ENCODE assay signal across 1 cellular context in the genomic region with DNA sequence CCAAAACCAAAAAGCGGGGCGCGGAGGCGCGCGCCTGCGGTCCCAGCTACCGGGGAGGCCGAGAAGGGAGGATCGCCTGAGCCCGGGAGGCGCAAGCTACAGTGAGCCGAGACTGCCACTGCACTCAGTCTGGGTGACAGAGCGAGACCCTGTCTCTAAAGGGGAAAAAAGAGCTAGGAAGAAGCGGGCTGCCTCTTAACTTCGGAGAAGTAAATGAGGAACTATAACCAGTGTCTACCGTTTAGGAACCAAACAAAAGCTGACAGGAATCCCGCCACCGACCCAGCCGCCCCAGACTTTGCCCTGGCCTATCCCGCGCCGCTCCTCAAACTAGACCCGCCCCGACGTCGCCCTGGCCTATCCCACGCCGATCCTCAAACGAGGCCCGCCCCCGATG.
TF ChIP-seq lines count a peak whose summit lies in the region.

No MANE protein-coding gene starts in this region.

TF ChIP-seq in GM23338, 12 proteins besides CTCF, POLR2A, EP300 and RAD21 (continued from another document):
- TF ChIP-seq, protein P1, sequence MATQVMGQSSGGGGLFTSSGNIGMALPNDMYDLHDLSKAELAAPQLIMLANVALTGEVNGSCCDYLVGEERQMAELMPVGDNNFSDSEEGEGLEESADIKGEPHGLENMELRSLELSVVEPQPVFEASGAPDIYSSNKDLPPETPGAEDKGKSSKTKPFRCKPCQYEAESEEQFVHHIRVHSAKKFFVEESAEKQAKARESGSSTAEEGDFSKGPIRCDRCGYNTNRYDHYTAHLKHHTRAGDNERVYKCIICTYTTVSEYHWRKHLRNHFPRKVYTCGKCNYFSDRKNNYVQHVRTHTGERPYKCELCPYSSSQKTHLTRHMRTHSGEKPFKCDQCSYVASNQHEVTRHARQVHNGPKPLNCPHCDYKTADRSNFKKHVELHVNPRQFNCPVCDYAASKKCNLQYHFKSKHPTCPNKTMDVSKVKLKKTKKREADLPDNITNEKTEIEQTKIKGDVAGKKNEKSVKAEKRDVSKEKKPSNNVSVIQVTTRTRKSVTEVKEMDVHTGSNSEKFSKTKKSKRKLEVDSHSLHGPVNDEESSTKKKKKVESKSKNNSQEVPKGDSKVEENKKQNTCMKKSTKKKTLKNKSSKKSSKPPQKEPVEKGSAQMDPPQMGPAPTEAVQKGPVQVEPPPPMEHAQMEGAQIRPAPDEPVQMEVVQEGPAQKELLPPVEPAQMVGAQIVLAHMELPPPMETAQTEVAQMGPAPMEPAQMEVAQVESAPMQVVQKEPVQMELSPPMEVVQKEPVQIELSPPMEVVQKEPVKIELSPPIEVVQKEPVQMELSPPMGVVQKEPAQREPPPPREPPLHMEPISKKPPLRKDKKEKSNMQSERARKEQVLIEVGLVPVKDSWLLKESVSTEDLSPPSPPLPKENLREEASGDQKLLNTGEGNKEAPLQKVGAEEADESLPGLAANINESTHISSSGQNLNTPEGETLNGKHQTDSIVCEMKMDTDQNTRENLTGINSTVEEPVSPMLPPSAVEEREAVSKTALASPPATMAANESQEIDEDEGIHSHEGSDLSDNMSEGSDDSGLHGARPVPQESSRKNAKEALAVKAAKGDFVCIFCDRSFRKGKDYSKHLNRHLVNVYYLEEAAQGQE (IDR thresholded peaks at IDR 0.05; ENCODE audit: unreplicated experiment), result no peak
- TF ChIP-seq, protein P2, sequence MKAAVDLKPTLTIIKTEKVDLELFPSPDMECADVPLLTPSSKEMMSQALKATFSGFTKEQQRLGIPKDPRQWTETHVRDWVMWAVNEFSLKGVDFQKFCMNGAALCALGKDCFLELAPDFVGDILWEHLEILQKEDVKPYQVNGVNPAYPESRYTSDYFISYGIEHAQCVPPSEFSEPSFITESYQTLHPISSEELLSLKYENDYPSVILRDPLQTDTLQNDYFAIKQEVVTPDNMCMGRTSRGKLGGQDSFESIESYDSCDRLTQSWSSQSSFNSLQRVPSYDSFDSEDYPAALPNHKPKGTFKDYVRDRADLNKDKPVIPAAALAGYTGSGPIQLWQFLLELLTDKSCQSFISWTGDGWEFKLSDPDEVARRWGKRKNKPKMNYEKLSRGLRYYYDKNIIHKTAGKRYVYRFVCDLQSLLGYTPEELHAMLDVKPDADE (IDR thresholded peaks at IDR 0.05), result no peak
- no peak for TF ChIP-seq EZH2phosphoT487 (IDR thresholded peaks at IDR 0.05; ENCODE audit: unreplicated experiment)
- no peak for TF ChIP-seq POLR2AphosphoS5 (IDR thresholded peaks at IDR 0.05; ENCODE audit: low read depth)
- TF ChIP-seq, protein P3, sequence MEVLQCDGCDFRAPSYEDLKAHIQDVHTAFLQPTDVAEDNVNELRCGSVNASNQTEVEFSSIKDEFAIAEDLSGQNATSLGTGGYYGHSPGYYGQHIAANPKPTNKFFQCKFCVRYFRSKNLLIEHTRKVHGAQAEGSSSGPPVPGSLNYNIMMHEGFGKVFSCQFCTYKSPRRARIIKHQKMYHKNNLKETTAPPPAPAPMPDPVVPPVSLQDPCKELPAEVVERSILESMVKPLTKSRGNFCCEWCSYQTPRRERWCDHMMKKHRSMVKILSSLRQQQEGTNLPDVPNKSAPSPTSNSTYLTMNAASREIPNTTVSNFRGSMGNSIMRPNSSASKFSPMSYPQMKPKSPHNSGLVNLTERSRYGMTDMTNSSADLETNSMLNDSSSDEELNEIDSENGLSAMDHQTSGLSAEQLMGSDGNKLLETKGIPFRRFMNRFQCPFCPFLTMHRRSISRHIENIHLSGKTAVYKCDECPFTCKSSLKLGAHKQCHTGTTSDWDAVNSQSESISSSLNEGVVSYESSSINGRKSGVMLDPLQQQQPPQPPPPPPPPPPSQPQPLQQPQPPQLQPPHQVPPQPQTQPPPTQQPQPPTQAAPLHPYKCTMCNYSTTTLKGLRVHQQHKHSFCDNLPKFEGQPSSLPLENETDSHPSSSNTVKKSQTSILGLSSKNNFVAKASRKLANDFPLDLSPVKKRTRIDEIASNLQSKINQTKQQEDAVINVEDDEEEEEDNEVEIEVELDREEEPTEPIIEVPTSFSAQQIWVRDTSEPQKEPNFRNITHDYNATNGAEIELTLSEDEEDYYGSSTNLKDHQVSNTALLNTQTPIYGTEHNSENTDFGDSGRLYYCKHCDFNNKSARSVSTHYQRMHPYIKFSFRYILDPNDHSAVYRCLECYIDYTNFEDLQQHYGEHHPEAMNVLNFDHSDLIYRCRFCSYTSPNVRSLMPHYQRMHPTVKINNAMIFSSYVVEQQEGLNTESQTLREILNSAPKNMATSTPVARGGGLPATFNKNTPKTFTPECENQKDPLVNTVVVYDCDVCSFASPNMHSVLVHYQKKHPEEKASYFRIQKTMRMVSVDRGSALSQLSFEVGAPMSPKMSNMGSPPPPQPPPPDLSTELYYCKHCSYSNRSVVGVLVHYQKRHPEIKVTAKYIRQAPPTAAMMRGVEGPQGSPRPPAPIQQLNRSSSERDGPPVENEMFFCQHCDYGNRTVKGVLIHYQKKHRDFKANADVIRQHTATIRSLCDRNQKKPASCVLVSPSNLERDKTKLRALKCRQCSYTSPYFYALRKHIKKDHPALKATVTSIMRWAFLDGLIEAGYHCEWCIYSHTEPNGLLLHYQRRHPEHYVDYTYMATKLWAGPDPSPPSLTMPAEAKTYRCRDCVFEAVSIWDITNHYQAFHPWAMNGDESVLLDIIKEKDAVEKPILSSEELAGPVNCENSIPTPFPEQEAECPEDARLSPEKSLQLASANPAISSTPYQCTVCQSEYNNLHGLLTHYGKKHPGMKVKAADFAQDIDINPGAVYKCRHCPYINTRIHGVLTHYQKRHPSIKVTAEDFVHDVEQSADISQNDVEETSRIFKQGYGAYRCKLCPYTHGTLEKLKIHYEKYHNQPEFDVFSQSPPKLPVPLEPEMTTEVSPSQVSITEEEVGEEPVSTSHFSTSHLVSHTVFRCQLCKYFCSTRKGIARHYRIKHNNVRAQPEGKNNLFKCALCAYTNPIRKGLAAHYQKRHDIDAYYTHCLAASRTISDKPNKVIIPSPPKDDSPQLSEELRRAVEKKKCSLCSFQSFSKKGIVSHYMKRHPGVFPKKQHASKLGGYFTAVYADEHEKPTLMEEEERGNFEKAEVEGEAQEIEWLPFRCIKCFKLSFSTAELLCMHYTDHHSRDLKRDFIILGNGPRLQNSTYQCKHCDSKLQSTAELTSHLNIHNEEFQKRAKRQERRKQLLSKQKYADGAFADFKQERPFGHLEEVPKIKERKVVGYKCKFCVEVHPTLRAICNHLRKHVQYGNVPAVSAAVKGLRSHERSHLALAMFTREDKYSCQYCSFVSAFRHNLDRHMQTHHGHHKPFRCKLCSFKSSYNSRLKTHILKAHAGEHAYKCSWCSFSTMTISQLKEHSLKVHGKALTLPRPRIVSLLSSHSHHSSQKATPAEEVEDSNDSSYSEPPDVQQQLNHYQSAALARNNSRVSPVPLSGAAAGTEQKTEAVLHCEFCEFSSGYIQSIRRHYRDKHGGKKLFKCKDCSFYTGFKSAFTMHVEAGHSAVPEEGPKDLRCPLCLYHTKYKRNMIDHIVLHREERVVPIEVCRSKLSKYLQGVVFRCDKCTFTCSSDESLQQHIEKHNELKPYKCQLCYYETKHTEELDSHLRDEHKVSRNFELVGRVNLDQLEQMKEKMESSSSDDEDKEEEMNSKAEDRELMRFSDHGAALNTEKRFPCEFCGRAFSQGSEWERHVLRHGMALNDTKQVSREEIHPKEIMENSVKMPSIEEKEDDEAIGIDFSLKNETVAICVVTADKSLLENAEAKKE (CRISPR knock-in tag; IDR thresholded peaks at IDR 0.05), result no peak
- TF ChIP-seq ZNF114 (CRISPR knock-in tag; IDR thresholded peaks at IDR 0.05), result no peak
- no peak for TF ChIP-seq JUNB (IDR thresholded peaks at IDR 0.05; ENCODE audit: unreplicated experiment)
